8 cellular contexts compared by ENCODE assay signal in genomic region chr14:45526715-45527549, GRCh38.
A peak's percentile ranks its signal among the peaks of the same experiment; 100 is the strongest.
DNase-seq lines count a peak whose midpoint lies in the region; ATAC-seq and TF ChIP-seq lines count a peak whose summit lies in the region.

No MANE protein-coding gene starts in this region.

- no peak overlapping the region for H3K27ac Mint-ChIP-seq in GM23338

- no peaks in the 10 kb centered on the region for H3K9me3 ChIP-seq in MG63
- H3K9me3 ChIP-seq in left ventricle myocardium inferior (replicated peaks): peaks cover 10% of the 10 kb centered on the region
- no peaks in the 10 kb centered on the region for H3K9me3 ChIP-seq in upper lobe of left lung

- POLR2A ChIA-PET in RWPE1 (lab: Yijun Ruan, JAX; ENCODE audit: low non-redundant PET): no interaction called here

- CTCF ChIA-PET in RWPE1 (lab: Yijun Ruan, JAX): interaction anchor here (1.0 kb wide), 1 partner anchor 128 kb away, joined by 3 read pairs; no protein-coding TSS in a partner anchor

- H3K4me1 ChIP-seq in GM23338 (ENCODE audit: insufficient read depth): no peaks in the 10 kb centered on the region
- no peaks in the 10 kb centered on the region for H3K4me1 ChIP-seq in left ventricle myocardium inferior
- no peaks in the 10 kb centered on the region for H3K4me1 ChIP-seq in upper lobe of left lung

- TF ChIP-seq EP300 in upper lobe of left lung (IDR thresholded peaks at IDR 0.05): no peak

- 0 out of 3 replicates have a peak, but pooled peaks cover 2% of the 10 kb centered on the region for H3K9me3 Mint-ChIP-seq in GM23338

- H3K27me3 Mint-ChIP-seq in GM23338 (ENCODE audit: insufficient read depth, low read depth, poor library complexity): peaks cover 4% of the 10 kb centered on the region

- TF ChIP-seq POLR2A in upper lobe of left lung (IDR thresholded peaks at IDR 0.05): no peak

- intact Hi-C loops in left ventricle myocardium inferior (cut with micrococcal nuclease): loop anchor here (10.0 kb wide), 1 partner anchor 92 kb away; no protein-coding TSS in a partner anchor

- H3K36me3 ChIP-seq in GM23338 (ENCODE audit: insufficient read depth) (no peaks in the 10 kb centered on the region), MG63 (no peaks in the 10 kb centered on the region), left ventricle myocardium inferior (no peaks in the 10 kb centered on the region), upper lobe of left lung (no peaks in the 10 kb centered on the region)

- no peaks in the 10 kb centered on the region for H3F3A ChIP-seq in GM23338 (replicated peaks; ENCODE audit: low read depth)

- no peak overlapping the region for H3K4me3 Mint-ChIP-seq in GM23338

- H3K27me3 ChIP-seq in GM23338 (ENCODE audit: insufficient read depth): no peaks in the 10 kb centered on the region
- no peaks in the 10 kb centered on the region for H3K27me3 ChIP-seq in MG63
- H3K27me3 ChIP-seq in left ventricle myocardium inferior (ENCODE audit: low read depth): no peaks in the 10 kb centered on the region
- no peaks in the 10 kb centered on the region for H3K27me3 ChIP-seq in upper lobe of left lung

- no peak overlapping the region for H3K4me3 ChIP-seq in GM23338
- H3K4me3 ChIP-seq in MG63: no peak overlapping the region
- H3K4me3 ChIP-seq in left ventricle myocardium inferior: no peak overlapping the region
- no peak overlapping the region for H3K4me3 ChIP-seq in upper lobe of left lung

- peak; percentile 67 for DNase-seq in DMS53 treated with DMSO at 0.1 percent for 48 hours (lab: John Stamatoyannopoulos, UW; ENCODE audit: unreplicated experiment)
- peak; percentile 85 for DNase-seq in GM23338 (ENCODE audit: low spot score)
- peak; percentile 8 for DNase-seq in MG63
- peak; percentile 45 for DNase-seq in RWPE1 (ENCODE audit: low spot score)
- DNase-seq in left ventricle myocardium inferior: no peak
- DNase-seq in upper lobe of left lung: peak in 1 of 2 donors; percentile 62
- DNase-seq in NOMO-1 treated with DMSO at 0.1 percent for 48 hours (lab: John Stamatoyannopoulos, UW; ENCODE audit: unreplicated experiment): no peak

- no peaks in the 10 kb centered on the region for H3K9me2 ChIP-seq in GM23338 (ENCODE audit: insufficient read depth)

- H3K27ac ChIP-seq in GM23338 (ENCODE audit: low read depth): no peak overlapping the region
- no peak overlapping the region for H3K27ac ChIP-seq in RWPE1
- H3K27ac ChIP-seq in left ventricle myocardium inferior (replicated peaks): no peak overlapping the region
- H3K27ac ChIP-seq in upper lobe of left lung: no peak overlapping the region

- peaks cover 5% of the 10 kb centered on the region; the same call in 1 of the 3 replicates for H3K4me1 Mint-ChIP-seq in GM23338

- H3K36me3 Mint-ChIP-seq in GM23338 (ENCODE audit: low read depth): 0 out of 3 replicates have a peak, but pooled peaks cover 4% of the 10 kb centered on the region

- 49 to 60% methylated on average over 7 to 11 of the region's 14 CpGs for WGBS in upper lobe of left lung, 2 donors

- ATAC-seq in GM23338 (peak; percentile 100), upper lobe of left lung (ENCODE audit: low FRiP score in 2 of 2) (peak; percentile 32 to 40), GM19324 (IDR thresholded peaks at IDR 0.05; ENCODE audit: low FRiP score, unreplicated experiment) (no peak)

- H4K20me1 ChIP-seq in GM23338 (replicated peaks; ENCODE audit: insufficient read depth): no peaks in the 10 kb centered on the region

- peak; percentile 76 to 81 for TF ChIP-seq CTCF in GM23338 (conservative IDR thresholded peaks at IDR 0.05; ENCODE audit: low read depth in 2 of 2)
- peak; percentile 50 for TF ChIP-seq CTCF in RWPE1 (conservative IDR thresholded peaks at IDR 0.05; ENCODE audit: low read depth)
- TF ChIP-seq CTCF in left ventricle myocardium inferior (IDR thresholded peaks at IDR 0.05; ENCODE audit: borderline replicate concordance): peak; percentile 63
- peak in 2 of 6 experiments; percentile 14 to 41 for TF ChIP-seq CTCF in upper lobe of left lung (IDR thresholded peaks at IDR 0.05)

- H3K4me2 ChIP-seq in GM23338: no peak overlapping the region

- no peaks in the 10 kb centered on the region for H3K79me2 ChIP-seq in GM23338 (replicated peaks; ENCODE audit: insufficient read depth)

- peak overlapping the region; percentile 93 for H2AFZ ChIP-seq in GM23338

TF ChIP-seq in GM23338, 12 proteins besides CTCF, POLR2A, EP300 and RAD21 (continues in another document):
- TF ChIP-seq POLR2AphosphoS5 (IDR thresholded peaks at IDR 0.05; ENCODE audit: low read depth) (no peak), EZH2 (IDR thresholded peaks at IDR 0.05; ENCODE audit: low read depth, unreplicated experiment) (no peak), ETS1 (IDR thresholded peaks at IDR 0.05) (no peak), JUNB (IDR thresholded peaks at IDR 0.05; ENCODE audit: unreplicated experiment) (no peak), ZNF114 (CRISPR knock-in tag; IDR thresholded peaks at IDR 0.05) (no peak), ZNF462 (CRISPR knock-in tag; IDR thresholded peaks at IDR 0.05) (no peak), EZH2phosphoT487 (IDR thresholded peaks at IDR 0.05; ENCODE audit: unreplicated experiment) (no peak), NANOG (IDR thresholded peaks at IDR 0.05; ENCODE audit: borderline replicate concordance) (no peak), CREB1 (CRISPR knock-in tag; IDR thresholded peaks at IDR 0.05; ENCODE audit: low read depth) (no peak), ZNF331 (CRISPR knock-in tag; IDR thresholded peaks at IDR 0.05; ENCODE audit: low read depth) (no peak), STAT1 (IDR thresholded peaks at IDR 0.05; ENCODE audit: unreplicated experiment) (no peak)

Comparison
In these comparisons a context has a peak if more than half of its experiments do, and no peak if none do; other contexts are left out.
1. DNase-seq: peak in DMS53 treated with DMSO at 0.1 percent for 48 hours (single experiment), GM23338 (single experiment), MG63 (single experiment) and RWPE1 (single experiment); none in left ventricle myocardium inferior (single experiment) and NOMO-1 treated with DMSO at 0.1 percent for 48 hours (single experiment).